Comparison of ENCODE assay signal across 2 cellular contexts in the genomic region with DNA sequence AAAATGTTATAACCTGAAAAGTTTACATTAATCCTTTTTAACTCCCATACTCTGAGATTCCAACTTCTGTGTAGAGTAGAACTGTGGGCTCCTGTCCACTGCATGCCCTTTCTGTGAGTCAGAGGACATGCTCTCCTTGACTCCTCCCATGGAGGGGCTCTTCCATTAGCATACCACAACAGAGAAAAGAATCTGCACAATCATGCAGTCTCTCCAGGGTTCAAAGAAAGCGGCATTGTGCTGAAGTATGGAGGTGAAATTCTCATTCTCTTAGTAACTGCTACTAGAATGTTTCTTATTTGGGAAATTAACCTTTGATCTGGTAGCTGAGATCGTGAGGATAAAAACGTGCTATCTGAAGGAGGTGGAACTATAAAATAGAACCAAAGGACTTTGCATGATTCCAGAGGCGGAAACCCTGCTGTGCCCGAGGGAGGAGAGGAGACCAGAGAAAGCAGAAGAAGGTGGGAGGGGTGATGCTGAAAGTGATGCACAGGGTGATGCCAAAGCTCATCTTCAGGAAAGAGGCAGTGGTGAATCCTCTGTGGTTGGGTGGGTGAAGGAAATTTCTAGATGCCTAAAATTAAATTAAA.
TF ChIP-seq lines count a peak whose summit lies in the region.

No MANE protein-coding gene starts in this region.

TF ChIP-seq in A549, 52 proteins besides CTCF, POLR2A, EP300 and RAD21 (continued from another document):
- TF ChIP-seq NR3C1 (IDR thresholded peaks at IDR 0.05), result no peak
- TF ChIP-seq CHD2 (IDR thresholded peaks at IDR 0.05; ENCODE audit: low read length, partially characterized antibody), result no peak
- no peak for TF ChIP-seq TP53 (CRISPR knock-in tag; IDR thresholded peaks at IDR 0.05)
- no peak for TF ChIP-seq ZC3H11A (IDR thresholded peaks at IDR 0.05)
- TF ChIP-seq HOXA7 (CRISPR knock-in tag; IDR thresholded peaks at IDR 0.05), result no peak
- TF ChIP-seq, protein P1, sequence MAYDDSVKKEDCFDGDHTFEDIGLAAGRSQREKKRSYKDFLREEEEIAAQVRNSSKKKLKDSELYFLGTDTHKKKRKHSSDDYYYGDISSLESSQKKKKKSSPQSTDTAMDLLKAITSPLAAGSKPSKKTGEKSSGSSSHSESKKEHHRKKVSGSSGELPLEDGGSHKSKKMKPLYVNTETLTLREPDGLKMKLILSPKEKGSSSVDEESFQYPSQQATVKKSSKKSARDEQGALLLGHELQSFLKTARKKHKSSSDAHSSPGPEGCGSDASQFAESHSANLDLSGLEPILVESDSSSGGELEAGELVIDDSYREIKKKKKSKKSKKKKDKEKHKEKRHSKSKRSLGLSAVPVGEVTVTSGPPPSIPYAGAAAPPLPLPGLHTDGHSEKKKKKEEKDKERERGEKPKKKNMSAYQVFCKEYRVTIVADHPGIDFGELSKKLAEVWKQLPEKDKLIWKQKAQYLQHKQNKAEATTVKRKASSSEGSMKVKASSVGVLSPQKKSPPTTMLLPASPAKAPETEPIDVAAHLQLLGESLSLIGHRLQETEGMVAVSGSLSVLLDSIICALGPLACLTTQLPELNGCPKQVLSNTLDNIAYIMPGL (CRISPR knock-in tag; IDR thresholded peaks at IDR 0.05; ENCODE audit: borderline replicate concordance), result no peak
- TF ChIP-seq, protein P2, sequence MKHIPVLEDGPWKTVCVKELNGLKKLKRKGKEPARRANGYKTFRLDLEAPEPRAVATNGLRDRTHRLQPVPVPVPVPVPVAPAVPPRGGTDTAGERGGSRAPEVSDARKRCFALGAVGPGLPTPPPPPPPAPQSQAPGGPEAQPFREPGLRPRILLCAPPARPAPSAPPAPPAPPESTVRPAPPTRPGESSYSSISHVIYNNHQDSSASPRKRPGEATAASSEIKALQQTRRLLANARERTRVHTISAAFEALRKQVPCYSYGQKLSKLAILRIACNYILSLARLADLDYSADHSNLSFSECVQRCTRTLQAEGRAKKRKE (CRISPR knock-in tag; IDR thresholded peaks at IDR 0.05; ENCODE audit: low read depth), result no peak
- no peak for TF ChIP-seq USF2 (IDR thresholded peaks at IDR 0.05)
- no peak for TF ChIP-seq E2F6 (IDR thresholded peaks at IDR 0.05; ENCODE audit: borderline replicate concordance, low read depth)
- TF ChIP-seq CBX2 (IDR thresholded peaks at IDR 0.05; ENCODE audit: borderline replicate concordance, low read depth), result no peak
- TF ChIP-seq SMC3 (IDR thresholded peaks at IDR 0.05), result no peak
- no peak for TF ChIP-seq RCOR1 (IDR thresholded peaks at IDR 0.05; ENCODE audit: low read depth, low read length)

TF ChIP-seq in HCT116, 20 proteins besides CTCF, POLR2A, EP300 and RAD21 (continued from another document):
- TF ChIP-seq TCF7L2 (IDR thresholded peaks at IDR 0.05; ENCODE audit: borderline replicate concordance, extremely low read depth, insufficient read depth, insufficient read length), result peak; percentile 89
- TF ChIP-seq JUND (IDR thresholded peaks at IDR 0.05), result no peak
- 0 out of 2 replicates have a peak, but pooled peaks have one; percentile 10 for TF ChIP-seq SP1 (IDR thresholded peaks at IDR 0.05; ENCODE audit: low read depth)
